In the genomic region with DNA sequence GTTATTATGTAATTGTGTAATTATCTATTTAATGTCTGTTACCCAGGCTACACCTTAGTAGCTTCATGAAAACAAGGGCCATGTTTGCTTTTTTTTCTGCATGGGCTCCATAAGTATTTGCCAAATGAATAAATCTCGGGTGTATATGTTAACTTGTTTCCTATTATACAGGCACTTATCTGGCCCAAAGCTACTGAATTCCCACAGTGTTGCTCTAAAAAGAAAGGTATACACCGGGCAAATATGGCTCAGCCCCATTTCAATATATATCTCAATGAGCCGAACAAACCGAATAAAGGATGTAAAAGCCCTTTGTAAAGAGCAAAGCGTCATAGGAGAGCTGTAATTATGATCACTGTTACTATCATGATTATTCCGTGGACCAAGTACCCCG, we compare ENCODE assay signal across 1 cellular context.
TF ChIP-seq lines count a peak whose summit lies in the region.

No MANE protein-coding gene starts in this region.

TF ChIP-seq in GM12878, 131 proteins besides CTCF, POLR2A, EP300 and RAD21 (continued from another document):
- TF ChIP-seq, protein P1, sequence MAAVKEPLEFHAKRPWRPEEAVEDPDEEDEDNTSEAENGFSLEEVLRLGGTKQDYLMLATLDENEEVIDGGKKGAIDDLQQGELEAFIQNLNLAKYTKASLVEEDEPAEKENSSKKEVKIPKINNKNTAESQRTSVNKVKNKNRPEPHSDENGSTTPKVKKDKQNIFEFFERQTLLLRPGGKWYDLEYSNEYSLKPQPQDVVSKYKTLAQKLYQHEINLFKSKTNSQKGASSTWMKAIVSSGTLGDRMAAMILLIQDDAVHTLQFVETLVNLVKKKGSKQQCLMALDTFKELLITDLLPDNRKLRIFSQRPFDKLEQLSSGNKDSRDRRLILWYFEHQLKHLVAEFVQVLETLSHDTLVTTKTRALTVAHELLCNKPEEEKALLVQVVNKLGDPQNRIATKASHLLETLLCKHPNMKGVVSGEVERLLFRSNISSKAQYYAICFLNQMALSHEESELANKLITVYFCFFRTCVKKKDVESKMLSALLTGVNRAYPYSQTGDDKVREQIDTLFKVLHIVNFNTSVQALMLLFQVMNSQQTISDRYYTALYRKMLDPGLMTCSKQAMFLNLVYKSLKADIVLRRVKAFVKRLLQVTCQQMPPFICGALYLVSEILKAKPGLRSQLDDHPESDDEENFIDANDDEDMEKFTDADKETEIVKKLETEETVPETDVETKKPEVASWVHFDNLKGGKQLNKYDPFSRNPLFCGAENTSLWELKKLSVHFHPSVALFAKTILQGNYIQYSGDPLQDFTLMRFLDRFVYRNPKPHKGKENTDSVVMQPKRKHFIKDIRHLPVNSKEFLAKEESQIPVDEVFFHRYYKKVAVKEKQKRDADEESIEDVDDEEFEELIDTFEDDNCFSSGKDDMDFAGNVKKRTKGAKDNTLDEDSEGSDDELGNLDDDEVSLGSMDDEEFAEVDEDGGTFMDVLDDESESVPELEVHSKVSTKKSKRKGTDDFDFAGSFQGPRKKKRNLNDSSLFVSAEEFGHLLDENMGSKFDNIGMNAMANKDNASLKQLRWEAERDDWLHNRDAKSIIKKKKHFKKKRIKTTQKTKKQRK (IDR thresholded peaks at IDR 0.05; ENCODE audit: low read depth, low read length), result no peak
- TF ChIP-seq CHD1 (IDR thresholded peaks at IDR 0.05; ENCODE audit: low read depth, low read length) (no peak), ESRRA (IDR thresholded peaks at IDR 0.05; ENCODE audit: low read length) (no peak), BACH1 (IDR thresholded peaks at IDR 0.05; ENCODE audit: borderline replicate concordance) (no peak), TCF7 (IDR thresholded peaks at IDR 0.05; ENCODE audit: borderline replicate concordance) (no peak), SUZ12 (IDR thresholded peaks at IDR 0.05; ENCODE audit: unreplicated experiment) (no peak), IRF4 (IDR thresholded peaks at IDR 0.05; ENCODE audit: low read depth, low read length) (no peak)
- TF ChIP-seq, protein P2, sequence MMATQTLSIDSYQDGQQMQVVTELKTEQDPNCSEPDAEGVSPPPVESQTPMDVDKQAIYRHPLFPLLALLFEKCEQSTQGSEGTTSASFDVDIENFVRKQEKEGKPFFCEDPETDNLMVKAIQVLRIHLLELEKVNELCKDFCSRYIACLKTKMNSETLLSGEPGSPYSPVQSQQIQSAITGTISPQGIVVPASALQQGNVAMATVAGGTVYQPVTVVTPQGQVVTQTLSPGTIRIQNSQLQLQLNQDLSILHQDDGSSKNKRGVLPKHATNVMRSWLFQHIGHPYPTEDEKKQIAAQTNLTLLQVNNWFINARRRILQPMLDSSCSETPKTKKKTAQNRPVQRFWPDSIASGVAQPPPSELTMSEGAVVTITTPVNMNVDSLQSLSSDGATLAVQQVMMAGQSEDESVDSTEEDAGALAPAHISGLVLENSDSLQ (IDR thresholded peaks at IDR 0.05), result no peak
- TF ChIP-seq, protein P3, sequence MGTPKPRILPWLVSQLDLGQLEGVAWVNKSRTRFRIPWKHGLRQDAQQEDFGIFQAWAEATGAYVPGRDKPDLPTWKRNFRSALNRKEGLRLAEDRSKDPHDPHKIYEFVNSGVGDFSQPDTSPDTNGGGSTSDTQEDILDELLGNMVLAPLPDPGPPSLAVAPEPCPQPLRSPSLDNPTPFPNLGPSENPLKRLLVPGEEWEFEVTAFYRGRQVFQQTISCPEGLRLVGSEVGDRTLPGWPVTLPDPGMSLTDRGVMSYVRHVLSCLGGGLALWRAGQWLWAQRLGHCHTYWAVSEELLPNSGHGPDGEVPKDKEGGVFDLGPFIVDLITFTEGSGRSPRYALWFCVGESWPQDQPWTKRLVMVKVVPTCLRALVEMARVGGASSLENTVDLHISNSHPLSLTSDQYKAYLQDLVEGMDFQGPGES (IDR thresholded peaks at IDR 0.05), result no peak
